1 cellular context compared by ENCODE assay signal in the genomic region with DNA sequence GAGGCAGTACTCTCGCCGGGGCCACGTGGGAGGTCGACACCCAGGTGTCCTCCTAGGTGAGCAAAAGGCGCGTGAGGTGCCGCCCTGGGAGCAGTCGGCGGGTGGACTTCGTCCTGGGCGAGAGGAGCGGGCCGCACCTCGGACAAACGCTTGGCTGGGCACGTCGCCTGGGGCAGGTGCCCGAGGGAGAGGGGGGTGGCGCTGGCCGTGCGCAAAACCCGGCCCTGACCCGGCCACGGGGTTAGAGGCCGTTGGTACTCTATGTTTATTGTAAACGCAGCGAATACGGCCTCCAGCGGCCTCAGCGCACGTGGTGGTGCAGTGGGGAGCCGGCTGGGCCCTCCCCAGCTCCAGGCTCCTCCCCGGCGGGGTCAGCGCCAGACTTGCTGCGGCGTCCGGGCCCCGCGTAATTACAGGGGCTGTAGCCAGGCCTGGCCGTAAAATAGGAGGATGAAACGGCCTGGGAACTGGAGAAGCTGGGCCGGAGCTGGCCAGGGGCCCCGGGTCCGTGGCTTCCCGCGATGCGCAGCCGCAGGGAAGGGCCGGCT.
A peak's percentile ranks its signal among the peaks of the same experiment; 100 is the strongest.
TF ChIP-seq lines count a peak whose summit lies in the region.

No MANE protein-coding gene starts in this region.

TF ChIP-seq in HepG2, 621 proteins besides CTCF, POLR2A, EP300 and RAD21 (continued from another document and continues in another):
- TF ChIP-seq, protein P1, sequence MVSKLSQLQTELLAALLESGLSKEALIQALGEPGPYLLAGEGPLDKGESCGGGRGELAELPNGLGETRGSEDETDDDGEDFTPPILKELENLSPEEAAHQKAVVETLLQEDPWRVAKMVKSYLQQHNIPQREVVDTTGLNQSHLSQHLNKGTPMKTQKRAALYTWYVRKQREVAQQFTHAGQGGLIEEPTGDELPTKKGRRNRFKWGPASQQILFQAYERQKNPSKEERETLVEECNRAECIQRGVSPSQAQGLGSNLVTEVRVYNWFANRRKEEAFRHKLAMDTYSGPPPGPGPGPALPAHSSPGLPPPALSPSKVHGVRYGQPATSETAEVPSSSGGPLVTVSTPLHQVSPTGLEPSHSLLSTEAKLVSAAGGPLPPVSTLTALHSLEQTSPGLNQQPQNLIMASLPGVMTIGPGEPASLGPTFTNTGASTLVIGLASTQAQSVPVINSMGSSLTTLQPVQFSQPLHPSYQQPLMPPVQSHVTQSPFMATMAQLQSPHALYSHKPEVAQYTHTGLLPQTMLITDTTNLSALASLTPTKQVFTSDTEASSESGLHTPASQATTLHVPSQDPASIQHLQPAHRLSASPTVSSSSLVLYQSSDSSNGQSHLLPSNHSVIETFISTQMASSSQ (IDR thresholded peaks at IDR 0.05; ENCODE audit: low read depth), result no peak
- TF ChIP-seq, protein P1 (CRISPR knock-in tag; IDR thresholded peaks at IDR 0.05; ENCODE audit: borderline replicate concordance), result peak; percentile 90
- TF ChIP-seq PLRG1 (conservative IDR thresholded peaks at IDR 0.05), result no peak
- TF ChIP-seq, protein P2, sequence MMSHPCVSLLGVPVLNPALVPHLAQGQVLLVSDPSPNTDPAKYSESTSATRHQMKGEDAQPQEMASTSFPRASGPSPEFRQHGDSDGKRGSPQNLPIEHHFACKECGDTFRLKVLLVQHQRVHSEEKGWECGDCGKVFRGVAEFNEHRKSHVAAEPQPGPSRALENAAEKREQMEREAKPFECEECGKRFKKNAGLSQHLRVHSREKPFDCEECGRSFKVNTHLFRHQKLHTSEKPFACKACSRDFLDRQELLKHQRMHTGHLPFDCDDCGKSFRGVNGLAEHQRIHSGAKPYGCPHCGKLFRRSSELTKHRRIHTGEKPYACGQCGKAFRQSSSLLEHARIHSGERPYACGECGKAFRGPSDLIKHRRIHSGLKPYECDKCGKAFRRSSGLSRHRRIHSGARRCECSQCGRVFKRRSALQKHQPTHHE (CRISPR knock-in tag; IDR thresholded peaks at IDR 0.05; ENCODE audit: borderline replicate concordance), result peak; percentile 95
- peak in 1 of 2 experiments; percentile 98; a peak in 3 of 4 replicates for TF ChIP-seq KLF16 (CRISPR knock-in tag; IDR thresholded peaks at IDR 0.05)
- TF ChIP-seq, protein P3, sequence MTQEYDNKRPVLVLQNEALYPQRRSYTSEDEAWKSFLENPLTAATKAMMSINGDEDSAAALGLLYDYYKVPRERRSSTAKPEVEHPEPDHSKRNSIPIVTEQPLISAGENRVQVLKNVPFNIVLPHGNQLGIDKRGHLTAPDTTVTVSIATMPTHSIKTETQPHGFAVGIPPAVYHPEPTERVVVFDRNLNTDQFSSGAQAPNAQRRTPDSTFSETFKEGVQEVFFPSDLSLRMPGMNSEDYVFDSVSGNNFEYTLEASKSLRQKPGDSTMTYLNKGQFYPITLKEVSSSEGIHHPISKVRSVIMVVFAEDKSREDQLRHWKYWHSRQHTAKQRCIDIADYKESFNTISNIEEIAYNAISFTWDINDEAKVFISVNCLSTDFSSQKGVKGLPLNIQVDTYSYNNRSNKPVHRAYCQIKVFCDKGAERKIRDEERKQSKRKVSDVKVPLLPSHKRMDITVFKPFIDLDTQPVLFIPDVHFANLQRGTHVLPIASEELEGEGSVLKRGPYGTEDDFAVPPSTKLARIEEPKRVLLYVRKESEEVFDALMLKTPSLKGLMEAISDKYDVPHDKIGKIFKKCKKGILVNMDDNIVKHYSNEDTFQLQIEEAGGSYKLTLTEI (CRISPR knock-in tag; conservative IDR thresholded peaks at IDR 0.05), result no peak
- no peak; the same call in 1 of the 2 replicates for TF ChIP-seq ZSCAN30 (CRISPR knock-in tag; IDR thresholded peaks at IDR 0.05)
- TF ChIP-seq TCF12 (IDR thresholded peaks at IDR 0.05), result no peak
- peak; percentile 99 for TF ChIP-seq TCF12 (CRISPR knock-in tag; IDR thresholded peaks at IDR 0.05)
- TF ChIP-seq, protein P4, sequence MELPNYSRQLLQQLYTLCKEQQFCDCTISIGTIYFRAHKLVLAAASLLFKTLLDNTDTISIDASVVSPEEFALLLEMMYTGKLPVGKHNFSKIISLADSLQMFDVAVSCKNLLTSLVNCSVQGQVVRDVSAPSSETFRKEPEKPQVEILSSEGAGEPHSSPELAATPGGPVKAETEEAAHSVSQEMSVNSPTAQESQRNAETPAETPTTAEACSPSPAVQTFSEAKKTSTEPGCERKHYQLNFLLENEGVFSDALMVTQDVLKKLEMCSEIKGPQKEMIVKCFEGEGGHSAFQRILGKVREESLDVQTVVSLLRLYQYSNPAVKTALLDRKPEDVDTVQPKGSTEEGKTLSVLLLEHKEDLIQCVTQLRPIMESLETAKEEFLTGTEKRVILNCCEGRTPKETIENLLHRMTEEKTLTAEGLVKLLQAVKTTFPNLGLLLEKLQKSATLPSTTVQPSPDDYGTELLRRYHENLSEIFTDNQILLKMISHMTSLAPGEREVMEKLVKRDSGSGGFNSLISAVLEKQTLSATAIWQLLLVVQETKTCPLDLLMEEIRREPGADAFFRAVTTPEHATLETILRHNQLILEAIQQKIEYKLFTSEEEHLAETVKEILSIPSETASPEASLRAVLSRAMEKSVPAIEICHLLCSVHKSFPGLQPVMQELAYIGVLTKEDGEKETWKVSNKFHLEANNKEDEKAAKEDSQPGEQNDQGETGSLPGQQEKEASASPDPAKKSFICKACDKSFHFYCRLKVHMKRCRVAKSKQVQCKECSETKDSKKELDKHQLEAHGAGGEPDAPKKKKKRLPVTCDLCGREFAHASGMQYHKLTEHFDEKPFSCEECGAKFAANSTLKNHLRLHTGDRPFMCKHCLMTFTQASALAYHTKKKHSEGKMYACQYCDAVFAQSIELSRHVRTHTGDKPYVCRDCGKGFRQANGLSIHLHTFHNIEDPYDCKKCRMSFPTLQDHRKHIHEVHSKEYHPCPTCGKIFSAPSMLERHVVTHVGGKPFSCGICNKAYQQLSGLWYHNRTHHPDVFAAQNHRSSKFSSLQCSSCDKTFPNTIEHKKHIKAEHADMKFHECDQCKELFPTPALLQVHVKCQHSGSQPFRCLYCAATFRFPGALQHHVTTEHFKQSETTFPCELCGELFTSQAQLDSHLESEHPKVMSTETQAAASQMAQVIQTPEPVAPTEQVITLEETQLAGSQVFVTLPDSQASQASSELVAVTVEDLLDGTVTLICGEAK (IDR thresholded peaks at IDR 0.05), result no peak
- TF ChIP-seq, protein P4 (CRISPR knock-in tag; IDR thresholded peaks at IDR 0.05), result peak; percentile 95
- TF ChIP-seq KDM5A (IDR thresholded peaks at IDR 0.05; ENCODE audit: borderline replicate concordance, low read length), result no peak
- TF ChIP-seq ARHGAP35 (CRISPR knock-in tag; IDR thresholded peaks at IDR 0.05; ENCODE audit: borderline replicate concordance), result peak; percentile 42; the same call in 1 of the 2 replicates
- no peak for TF ChIP-seq MZF1 (CRISPR knock-in tag; IDR thresholded peaks at IDR 0.05; ENCODE audit: borderline replicate concordance)
- TF ChIP-seq ZNF652 (CRISPR knock-in tag; IDR thresholded peaks at IDR 0.05; ENCODE audit: borderline replicate concordance, low read depth), result peak; percentile 42; the same call in 1 of the 2 replicates
- TF ChIP-seq ZNF782 (CRISPR knock-in tag; IDR thresholded peaks at IDR 0.05; ENCODE audit: borderline replicate concordance), result peak; percentile 87
- TF ChIP-seq, protein P5, sequence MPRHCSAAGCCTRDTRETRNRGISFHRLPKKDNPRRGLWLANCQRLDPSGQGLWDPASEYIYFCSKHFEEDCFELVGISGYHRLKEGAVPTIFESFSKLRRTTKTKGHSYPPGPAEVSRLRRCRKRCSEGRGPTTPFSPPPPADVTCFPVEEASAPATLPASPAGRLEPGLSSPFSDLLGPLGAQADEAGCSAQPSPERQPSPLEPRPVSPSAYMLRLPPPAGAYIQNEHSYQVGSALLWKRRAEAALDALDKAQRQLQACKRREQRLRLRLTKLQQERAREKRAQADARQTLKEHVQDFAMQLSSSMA (CRISPR knock-in tag; IDR thresholded peaks at IDR 0.05), result no peak
- TF ChIP-seq PTBP1 (IDR thresholded peaks at IDR 0.05; ENCODE audit: low read depth, low read length, poor library complexity, severe bottlenecking), result no peak
- no peak for TF ChIP-seq ZNF292 (CRISPR knock-in tag; IDR thresholded peaks at IDR 0.05; ENCODE audit: borderline replicate concordance, low read depth)
- peak; percentile 94 for TF ChIP-seq MTA1 (CRISPR knock-in tag; IDR thresholded peaks at IDR 0.05; ENCODE audit: borderline replicate concordance)
- TF ChIP-seq ZNF12 (CRISPR knock-in tag; IDR thresholded peaks at IDR 0.05), result peak; percentile 8; the same call in 1 of the 2 replicates
- peak; percentile 58; the same call in 1 of the 2 replicates for TF ChIP-seq ZNF24 (IDR thresholded peaks at IDR 0.05)
- TF ChIP-seq ZNF558 (CRISPR knock-in tag; IDR thresholded peaks at IDR 0.05; ENCODE audit: borderline replicate concordance), result peak; percentile 90; the same call in 1 of the 2 replicates
- TF ChIP-seq, protein P6, sequence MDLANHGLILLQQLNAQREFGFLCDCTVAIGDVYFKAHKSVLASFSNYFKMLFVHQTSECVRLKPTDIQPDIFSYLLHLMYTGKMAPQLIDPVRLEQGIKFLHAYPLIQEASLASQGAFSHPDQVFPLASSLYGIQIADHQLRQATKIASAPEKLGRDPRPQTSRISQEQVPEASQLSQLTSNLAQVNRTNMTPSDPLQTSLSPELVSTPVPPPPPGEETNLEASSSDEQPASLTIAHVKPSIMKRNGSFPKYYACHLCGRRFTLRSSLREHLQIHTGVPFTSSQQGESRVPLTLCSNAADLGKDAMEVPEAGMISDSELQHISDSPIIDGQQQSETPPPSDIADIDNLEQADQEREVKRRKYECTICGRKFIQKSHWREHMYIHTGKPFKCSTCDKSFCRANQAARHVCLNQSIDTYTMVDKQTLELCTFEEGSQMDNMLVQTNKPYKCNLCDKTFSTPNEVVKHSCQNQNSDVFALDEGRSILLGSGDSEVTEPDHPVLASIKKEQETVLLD (CRISPR knock-in tag; IDR thresholded peaks at IDR 0.05; ENCODE audit: low read depth), result peak; percentile 87
- no peak for TF ChIP-seq ZNF251 (CRISPR knock-in tag; IDR thresholded peaks at IDR 0.05)
- no peak; the same call in 1 of the 2 replicates for TF ChIP-seq ZNF83 (CRISPR knock-in tag; IDR thresholded peaks at IDR 0.05; ENCODE audit: borderline replicate concordance)
- no peak for TF ChIP-seq XBP1 (CRISPR knock-in tag; IDR thresholded peaks at IDR 0.05)
- peak; percentile 75; the same call in 1 of the 2 replicates for TF ChIP-seq ZNF160 (CRISPR knock-in tag; IDR thresholded peaks at IDR 0.05)
- TF ChIP-seq NFIC (IDR thresholded peaks at IDR 0.05; ENCODE audit: low read length), result no peak
- no peak for TF ChIP-seq RFXANK (CRISPR knock-in tag; IDR thresholded peaks at IDR 0.05)
- no peak for TF ChIP-seq KLF13 (CRISPR knock-in tag; IDR thresholded peaks at IDR 0.05)
- TF ChIP-seq, protein P7, sequence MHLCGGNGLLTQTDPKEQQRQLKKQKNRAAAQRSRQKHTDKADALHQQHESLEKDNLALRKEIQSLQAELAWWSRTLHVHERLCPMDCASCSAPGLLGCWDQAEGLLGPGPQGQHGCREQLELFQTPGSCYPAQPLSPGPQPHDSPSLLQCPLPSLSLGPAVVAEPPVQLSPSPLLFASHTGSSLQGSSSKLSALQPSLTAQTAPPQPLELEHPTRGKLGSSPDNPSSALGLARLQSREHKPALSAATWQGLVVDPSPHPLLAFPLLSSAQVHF (CRISPR knock-in tag; IDR thresholded peaks at IDR 0.05), result 0 out of 2 replicates have a peak, but pooled peaks have one; percentile 89
- no peak for TF ChIP-seq RELA (CRISPR knock-in tag; IDR thresholded peaks at IDR 0.05)
- TF ChIP-seq HMG20B (CRISPR knock-in tag; conservative IDR thresholded peaks at IDR 0.05), result peak; percentile 90; the same call in 1 of the 2 replicates
- peak; percentile 20; the same call in 1 of the 2 replicates for TF ChIP-seq BRCA1 (CRISPR knock-in tag; IDR thresholded peaks at IDR 0.05)
- TF ChIP-seq HOXA7 (CRISPR knock-in tag; IDR thresholded peaks at IDR 0.05), result peak; percentile 68; the same call in 1 of the 2 replicates
- no peak for TF ChIP-seq FOXM1 (CRISPR knock-in tag; IDR thresholded peaks at IDR 0.05)
- TF ChIP-seq PCBP1 (IDR thresholded peaks at IDR 0.05; ENCODE audit: borderline replicate concordance, low read depth, low read length), result 0 out of 2 replicates have a peak, but pooled peaks have one; percentile 60
- peak; percentile 65 for TF ChIP-seq CBX1 (IDR thresholded peaks at IDR 0.05; ENCODE audit: low read depth)
- TF ChIP-seq NR2F1 (CRISPR knock-in tag; IDR thresholded peaks at IDR 0.05), result peak; percentile 93 to 97
